Comparison of ENCODE assay signal across 13 cellular contexts in the genomic region with DNA sequence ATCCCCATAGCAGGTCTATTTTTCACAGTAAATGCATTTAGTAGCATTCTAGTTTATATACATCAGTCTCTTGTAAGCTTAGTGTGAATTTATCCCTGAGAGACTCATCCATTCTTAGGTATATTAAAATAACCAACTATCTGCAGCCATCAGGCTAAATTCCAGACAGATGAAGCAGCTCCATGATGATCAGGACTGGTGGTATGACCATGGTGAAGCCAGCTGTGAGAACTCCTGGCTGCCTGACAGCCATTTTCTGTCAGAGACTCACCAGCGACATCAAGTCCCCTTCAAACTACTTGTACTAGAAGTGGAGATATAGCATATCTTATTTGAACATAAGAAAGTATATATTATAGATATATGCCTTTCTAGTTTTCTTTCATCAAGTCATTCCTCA.
A peak's percentile ranks its signal among the peaks of the same experiment; 100 is the strongest.
DNase-seq lines count a peak whose midpoint lies in the region; ATAC-seq, FAIRE-seq and TF ChIP-seq lines count a peak whose summit lies in the region.
"Had no signal": no experiment of that assay in that cellular context is flagged by ENCODE, and none has a peak within 500 bp of the region (broad histone marks: within the 10 kb centered on the region; RNA-seq: fewer than 3 reads in every experiment).

No MANE protein-coding gene starts in this region.

- no peaks in the 10 kb centered on the region for H3K27me3 ChIP-seq in CD4-positive, alpha-beta T cell (ENCODE audit: control insufficient read depth, insufficient read depth, low read length)
- H3K27me3 ChIP-seq in keratinocyte (ENCODE audit: control insufficient read depth, extremely low read depth, insufficient read depth, low read length) (no peaks in the 10 kb centered on the region), MM.1S (replicated peaks; ENCODE audit: insufficient read depth, low read length) (no peaks in the 10 kb centered on the region)
- H3K27me3 ChIP-seq: body of pancreas had no signal

- no peak overlapping the region for H2AFZ ChIP-seq in keratinocyte (ENCODE audit: control insufficient read depth, low read length)
- H2AFZ ChIP-seq in MM.1S (ENCODE audit: low read length), result no peak overlapping the region

- H3K9me3 ChIP-seq in CD4-positive, alpha-beta T cell (ENCODE audit: control insufficient read depth, low read length), result no peaks in the 10 kb centered on the region
- H3K9me3 ChIP-seq in keratinocyte (ENCODE audit: control insufficient read depth, low read depth, low read length) (no peaks in the 10 kb centered on the region), MM.1S (replicated peaks; ENCODE audit: insufficient read depth, low read length) (no peaks in the 10 kb centered on the region)
- H3K9me3 ChIP-seq: body of pancreas, left ventricle myocardium inferior had no signal

- H4K20me1 ChIP-seq in keratinocyte (ENCODE audit: control insufficient read depth, extremely low read depth, insufficient read depth, low read length), result no peaks in the 10 kb centered on the region
- no peaks in the 10 kb centered on the region for H4K20me1 ChIP-seq in MM.1S (ENCODE audit: insufficient read depth, low read length)

- CTCF ChIA-PET in CD4-positive, alpha-beta T cell (lab: Charles Lee), result interaction anchor here (1.2 to 1.7 kb wide), 2 partner anchors 152 to 265 kb away, joined by 3 to 6 read pairs; partner anchors contain the start of gene OSBPL3

- H3K4me2 ChIP-seq in keratinocyte (ENCODE audit: control insufficient read depth, extremely low read depth, insufficient read depth, low read depth, low read length), result peak overlapping the region; percentile 90
- H3K4me2 ChIP-seq in MM.1S (ENCODE audit: low read depth, low read length), result no peak overlapping the region

- no peak for TF ChIP-seq CTCF in CD4-positive, alpha-beta T cell (IDR thresholded peaks at IDR 0.05)
- TF ChIP-seq CTCF in keratinocyte (optimal IDR thresholded peaks at IDR 0.05 in 1 of 3, IDR thresholded peaks at IDR 0.05 in 1 of 3, conservative IDR thresholded peaks at IDR 0.05 in 1 of 3; ENCODE audit: extremely low read depth in 1 of 3, insufficient read depth in 2 of 3, low read length in 3 of 3), result no peak
- TF ChIP-seq CTCF in MM.1S (IDR thresholded peaks at IDR 0.05; ENCODE audit: low read length), result no peak

- H3K9me3 Mint-ChIP-seq in CD4-positive, alpha-beta T cell, result no peaks in the 10 kb centered on the region
- H3K9me3 Mint-ChIP-seq in activated naive CD8-positive, alpha-beta T cell treated with anti-CD3 and anti-CD28 coated beads, Interleukin-2, amount 50 U/mL, for 24 hours, result no peaks in the 10 kb centered on the region
- no peaks in the 10 kb centered on the region for H3K9me3 Mint-ChIP-seq in activated T-cell treated with anti-CD3 and anti-CD28 coated beads, Interleukin-2, amount 50 U/mL, for 72 hours
- H3K9me3 Mint-ChIP-seq: WTC11 had no signal

- H3K36me3 Mint-ChIP-seq in CD4-positive, alpha-beta T cell (ENCODE audit: low read depth), result peaks cover 32% of the 10 kb centered on the region
- peaks cover 74% of the 10 kb centered on the region for H3K36me3 Mint-ChIP-seq in activated naive CD8-positive, alpha-beta T cell treated with anti-CD3 and anti-CD28 coated beads, Interleukin-2, amount 50 U/mL, for 24 hours (ENCODE audit: low read depth)
- H3K36me3 Mint-ChIP-seq in activated T-cell treated with anti-CD3 and anti-CD28 coated beads, Interleukin-2, amount 50 U/mL, for 72 hours (ENCODE audit: insufficient read depth in 2 of 2), result peaks cover 8 to 20% of the 10 kb centered on the region in 2 donors

- H3K9me1 ChIP-seq in keratinocyte (ENCODE audit: control insufficient read depth, extremely low read depth, insufficient read depth, low read length), result no peaks in the 10 kb centered on the region

- dilution Hi-C loops in keratinocyte (cut with MboI; ENCODE audit: extremely low pct_ligation_motif_present, low sequenced_read_pairs), result no loop called here

- peaks cover 78% of the 10 kb centered on the region for H3K4me1 ChIP-seq in keratinocyte (ENCODE audit: control insufficient read depth, extremely low read depth, insufficient read depth, low read length)
- H3K4me1 ChIP-seq in MM.1S (ENCODE audit: low read length), result peaks cover 24% of the 10 kb centered on the region

- no peak overlapping the region for H3K4me3 ChIP-seq in keratinocyte (ENCODE audit: control insufficient read depth in 2 of 3, extremely low read depth in 1 of 3, insufficient read depth in 2 of 3, low read depth in 1 of 3, low read length in 3 of 3)
- H3K4me3 ChIP-seq in MM.1S (ENCODE audit: low read length), result no peak overlapping the region
- H3K4me3 ChIP-seq: body of pancreas, left ventricle myocardium inferior had no signal

- POLR2A ChIA-PET in CD4-positive, alpha-beta T cell (lab: Charles Lee), result interaction anchor here (1.0 to 1.4 kb wide), 2 partner anchors 15 to 144 kb away, joined by 3 read pairs; no protein-coding TSS in a partner anchor

- no peaks in the 10 kb centered on the region for H3F3A ChIP-seq in MM.1S (ENCODE audit: insufficient read depth, low read length)

- ATAC-seq in CD4-positive, alpha-beta T cell (ENCODE audit: poor library complexity), result no peak
- no peak for ATAC-seq in activated naive CD8-positive, alpha-beta T cell treated with anti-CD3 and anti-CD28 coated beads, Interleukin-2, amount 50 U/mL, for 24 hours
- ATAC-seq in activated T-cell treated with anti-CD3 and anti-CD28 coated beads, Interleukin-2, amount 50 U/mL, for 72 hours (replicated peaks in 1 of 2), result no peak
- ATAC-seq: body of pancreas, WTC11 had no signal

- H3K4me1 Mint-ChIP-seq in CD4-positive, alpha-beta T cell (ENCODE audit: low read depth), result peaks cover 42% of the 10 kb centered on the region
- peaks cover 77% of the 10 kb centered on the region for H3K4me1 Mint-ChIP-seq in activated naive CD8-positive, alpha-beta T cell treated with anti-CD3 and anti-CD28 coated beads, Interleukin-2, amount 50 U/mL, for 24 hours
- H3K4me1 Mint-ChIP-seq in activated T-cell treated with anti-CD3 and anti-CD28 coated beads, Interleukin-2, amount 50 U/mL, for 72 hours (ENCODE audit: low read depth), result peaks cover 59% of the 10 kb centered on the region
- H3K4me1 Mint-ChIP-seq: WTC11 had no signal

- H3K36me3 ChIP-seq in keratinocyte (ENCODE audit: control insufficient read depth in 2 of 2, extremely low read depth in 1 of 2, insufficient read depth in 2 of 2, low read length in 2 of 2) (peaks cover 0 to 22% of the 10 kb centered on the region in 2 experiments), MM.1S (replicated peaks; ENCODE audit: insufficient read depth, low read length) (no peaks in the 10 kb centered on the region)
- H3K36me3 ChIP-seq: left ventricle myocardium inferior had no signal

- H3K4me3 Mint-ChIP-seq in CD4-positive, alpha-beta T cell, result no peak overlapping the region
- no peak overlapping the region for H3K4me3 Mint-ChIP-seq in activated naive CD8-positive, alpha-beta T cell treated with anti-CD3 and anti-CD28 coated beads, Interleukin-2, amount 50 U/mL, for 24 hours
- peak overlapping the region in 1 of 2 donors; percentile 68 for H3K4me3 Mint-ChIP-seq in activated T-cell treated with anti-CD3 and anti-CD28 coated beads, Interleukin-2, amount 50 U/mL, for 72 hours
- H3K4me3 Mint-ChIP-seq: WTC11 had no signal

- H3K79me2 ChIP-seq in keratinocyte (ENCODE audit: control insufficient read depth, insufficient read depth, low read length) (no peaks in the 10 kb centered on the region), MM.1S (ENCODE audit: low read length) (no peaks in the 10 kb centered on the region)

- H3K9ac ChIP-seq in keratinocyte (ENCODE audit: control insufficient read depth, extremely low read depth, insufficient read depth, low read length) (peak overlapping the region; percentile 78), MM.1S (ENCODE audit: low read length) (no peak overlapping the region)

- peak overlapping the region; percentile 97 for H3K27ac Mint-ChIP-seq in CD4-positive, alpha-beta T cell
- peak overlapping the region; percentile 68 for H3K27ac Mint-ChIP-seq in activated naive CD8-positive, alpha-beta T cell treated with anti-CD3 and anti-CD28 coated beads, Interleukin-2, amount 50 U/mL, for 24 hours
- no peak overlapping the region for H3K27ac Mint-ChIP-seq in activated T-cell treated with anti-CD3 and anti-CD28 coated beads, Interleukin-2, amount 50 U/mL, for 72 hours
- H3K27ac Mint-ChIP-seq: WTC11 had no signal

- H3K9me2 ChIP-seq in MM.1S (replicated peaks; ENCODE audit: insufficient read depth, low read length), result no peaks in the 10 kb centered on the region

- intact Hi-C loops in CD4-positive, alpha-beta T cell (cut with DNase I, micrococcal nuclease), result no loop called here

- no peak overlapping the region for H3K27ac ChIP-seq in CD4-positive, alpha-beta T cell (ENCODE audit: low read depth, low read length)
- H3K27ac ChIP-seq in keratinocyte (ENCODE audit: control insufficient read depth, insufficient read depth, low read length), result peak overlapping the region; percentile 96
- H3K27ac ChIP-seq in MM.1S (ENCODE audit: low read length), result no peak overlapping the region

- FAIRE-seq in keratinocyte (lab: Jason Lieb, UNC), result no peak

- H3K27me3 Mint-ChIP-seq in CD4-positive, alpha-beta T cell, result no peaks in the 10 kb centered on the region
- no peaks in the 10 kb centered on the region for H3K27me3 Mint-ChIP-seq in activated naive CD8-positive, alpha-beta T cell treated with anti-CD3 and anti-CD28 coated beads, Interleukin-2, amount 50 U/mL, for 24 hours
- no peaks in the 10 kb centered on the region for H3K27me3 Mint-ChIP-seq in activated T-cell treated with anti-CD3 and anti-CD28 coated beads, Interleukin-2, amount 50 U/mL, for 72 hours (ENCODE audit: low read depth)

- DNase-seq in CD4-positive, alpha-beta T cell, result no peak
- DNase-seq in HCEC 1CT (peak; percentile 77), keratinocyte (ENCODE audit: low read depth, low spot score) (no peak), MM.1S (no peak), activated T-cell treated with anti-CD3 and anti-CD28 coated beads for 4 hours (no peak)
- DNase-seq in activated naive CD8-positive, alpha-beta T cell treated with anti-CD3 and anti-CD28 coated beads, Interleukin-2, amount 50 U/mL, for 24 hours, result no peak
- no peak for DNase-seq in activated T-cell treated with anti-CD3 and anti-CD28 coated beads, Interleukin-2, amount 50 U/mL, for 72 hours
- DNase-seq: body of pancreas, left ventricle myocardium inferior, NCI-H1694 treated with DMSO at 0.1 percent for 48 hours, NCI-H774, SIG-M5 had no signal
